ENCODE assay signal across 9 cellular contexts in the genomic region with DNA sequence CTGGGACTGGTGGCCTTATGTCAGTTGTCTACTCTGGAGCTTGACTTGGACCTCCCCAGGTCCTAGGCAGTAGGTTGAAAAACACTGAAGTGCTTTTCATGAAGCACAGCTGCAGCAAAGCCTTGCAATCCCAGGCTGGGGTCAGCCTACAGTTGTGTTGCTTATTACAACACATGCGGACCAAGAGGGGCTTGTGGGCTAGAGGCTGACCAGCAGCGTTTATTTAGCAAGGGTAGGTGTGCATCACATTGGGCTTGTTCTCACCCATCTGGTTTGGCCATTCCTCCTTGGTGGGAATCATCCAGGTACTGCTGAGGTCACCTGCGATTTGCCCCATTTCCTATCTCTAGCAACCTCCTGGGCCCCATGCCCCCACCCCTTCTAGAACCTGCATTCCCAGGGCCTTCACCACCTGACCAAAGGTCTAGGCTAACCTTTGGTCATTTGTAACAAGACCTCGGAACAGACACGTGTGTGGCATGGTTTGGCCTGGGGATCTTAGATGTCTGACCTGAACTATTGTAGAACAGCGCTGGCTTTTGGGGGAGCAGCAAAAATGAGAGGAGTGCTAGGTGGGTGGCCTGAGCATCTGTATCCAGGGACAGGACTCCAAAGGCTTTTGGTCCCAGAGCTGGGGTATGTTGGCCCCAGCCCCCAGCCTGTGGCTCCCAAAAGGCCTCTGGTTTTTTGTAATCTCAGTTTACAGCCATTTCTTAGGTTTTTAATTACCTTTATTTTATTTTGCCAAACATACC. TPM values are rescaled to one million over a fixed set of nuclear protein-coding genes. Genes with fewer than 3 reads are reported as not detected.
DNase-seq lines count a peak whose midpoint lies in the region; ATAC-seq, FAIRE-seq and TF ChIP-seq lines count a peak whose summit lies in the region.
"Had no signal": no experiment of that assay in that cellular context is flagged by ENCODE, and none has a peak within 500 bp of the region (broad histone marks: within the 10 kb centered on the region; RNA-seq: fewer than 3 reads in every experiment).

No MANE protein-coding gene starts in this region.

- no peak for TF ChIP-seq EP300 in suprapubic skin (IDR thresholded peaks at IDR 0.05)

- H3K4me1 ChIP-seq in A673 (ENCODE audit: insufficient read depth, low read length, poor library complexity, severe bottlenecking) (no peaks in the 10 kb centered on the region), RWPE2 (ENCODE audit: insufficient read depth, poor library complexity, severe bottlenecking) (no peaks in the 10 kb centered on the region), suprapubic skin (peaks cover 34% of the 10 kb centered on the region)

- peak; percentile 96 for TF ChIP-seq POLR2A in GM12892 (IDR thresholded peaks at IDR 0.05; ENCODE audit: low read depth, low read length)
- TF ChIP-seq POLR2A in suprapubic skin (IDR thresholded peaks at IDR 0.05): no peak

- no TSS peak for BruUV-seq in A673 (replicated peaks; lab: Mats Ljungman, UMichigan)

- CTCF ChIA-PET in A673 (lab: Charles Lee): no interaction called here

- intact Hi-C loops in A673 (cut with micrococcal nuclease; ENCODE audit: unreplicated experiment): no loop called here

- H3K36me3 ChIP-seq in A673 (ENCODE audit: insufficient read depth, low read length, poor library complexity, severe bottlenecking) (peaks cover 25% of the 10 kb centered on the region), RWPE2 (ENCODE audit: low read depth) (peaks cover 38% of the 10 kb centered on the region), suprapubic skin (peaks cover 8% of the 10 kb centered on the region)

- TF ChIP-seq CTCF in A673 (conservative IDR thresholded peaks at IDR 0.05; ENCODE audit: low read depth, low read length) (no peak), RWPE2 (IDR thresholded peaks at IDR 0.05; ENCODE audit: poor library complexity, severe bottlenecking) (no peak), suprapubic skin (IDR thresholded peaks at IDR 0.05) (no peak)

- H3K4me3 ChIP-seq in A673 (ENCODE audit: low read depth, low read length, poor library complexity, severe bottlenecking) (no peak overlapping the region), RWPE2 (ENCODE audit: severe bottlenecking) (no peak overlapping the region), suprapubic skin (no peak overlapping the region)
- H3K4me3 ChIP-seq: heart left ventricle had no signal

- 60% methylated on average over 6 of the region's 6 CpGs for WGBS in suprapubic skin

- FAIRE-seq in GM12892 (lab: Jason Lieb, UNC): peak; percentile 57

- ATAC-seq in RWPE2 (ENCODE audit: low read depth) (peak; percentile 33), GM19035 (IDR thresholded peaks at IDR 0.05; ENCODE audit: unreplicated experiment) (no peak)
- ATAC-seq: heart left ventricle had no signal

- peak; percentile 40 for DNase-seq in A673 (ENCODE audit: low spot score)
- no peak for DNase-seq in GM12892 (ENCODE audit: insufficient read length)
- DNase-seq in RWPE2 (ENCODE audit: low spot score): no peak
- peak; percentile 35 for DNase-seq in fibroblast of gingiva (ENCODE audit: low read depth)
- DNase-seq in NCI-H510A (lab: John Stamatoyannopoulos, UW): no peak
- no peak for DNase-seq in suprapubic skin (ENCODE audit: low spot score in 2 of 2)
- no peak for DNase-seq in GDM1 (lab: John Stamatoyannopoulos, UW)

- H3K27me3 ChIP-seq in A673 (replicated peaks; ENCODE audit: insufficient read depth, low read depth, low read length, poor library complexity) (no peaks in the 10 kb centered on the region), RWPE2 (ENCODE audit: insufficient read depth, poor library complexity, severe bottlenecking) (no peaks in the 10 kb centered on the region), suprapubic skin (no peaks in the 10 kb centered on the region)
- H3K27me3 ChIP-seq: heart left ventricle had no signal

- POLR2A ChIA-PET in A673 (lab: Charles Lee; ENCODE audit: low non-redundant PET): interaction anchor here (0.7 kb wide), 1 partner anchor 47 kb away, joined by 3 read pairs; no protein-coding TSS in a partner anchor

- H3K27ac ChIP-seq in A673 (ENCODE audit: low read depth, low read length, poor library complexity, severe bottlenecking) (no peak overlapping the region), RWPE2 (ENCODE audit: poor library complexity, severe bottlenecking) (peak overlapping the region; percentile 93), suprapubic skin (no peak overlapping the region)
- H3K27ac ChIP-seq: heart left ventricle had no signal

- H3K9me3 ChIP-seq in A673 (ENCODE audit: low read depth, low read length, poor library complexity, severe bottlenecking) (no peaks in the 10 kb centered on the region), RWPE2 (ENCODE audit: severe bottlenecking) (no peaks in the 10 kb centered on the region), suprapubic skin (no peaks in the 10 kb centered on the region)
- H3K9me3 ChIP-seq: heart left ventricle had no signal

RNA-seq across cellular contexts. Expression of a gene that starts 3.0 kb away (rescaled TPM):
- 2,429 and 2,445 TPM in 2 replicates for total RNA-seq in A673 (2021)
- 3,825 TPM for polyA plus RNA-seq in GM12892 (2012; ENCODE audit: missing spikeins)
- 1,000 to 10,000 TPM; 3,684 to 7,390 (median 6,600) TPM for total RNA-seq in suprapubic skin

RNA-seq across cellular contexts. Expression of a gene that starts 7.8 kb away (rescaled TPM):
- total RNA-seq in A673 (2021) (6.8 and 8.3 TPM in 2 replicates), suprapubic skin (10 to 100 TPM; 14.6 to 30.7 (median 21.2) TPM)
- polyA plus RNA-seq in GM12892 (2012; ENCODE audit: missing spikeins): 12.3 TPM

RNA-seq across cellular contexts. Expression of a gene that starts 10.1 kb away (rescaled TPM):
- 41.8 and 55.8 TPM in 2 replicates for total RNA-seq in A673 (2021)
- 26.3 TPM for polyA plus RNA-seq in GM12892 (2012; ENCODE audit: missing spikeins)
- 100 to 1,000 TPM in 1 of 4 donors, 10 to 100 TPM in 3; 37.7 to 122 (median 47.8) TPM for total RNA-seq in suprapubic skin

RNA-seq across cellular contexts. Expression of a gene that starts 22.1 kb away (rescaled TPM):
- total RNA-seq in A673 (2021) (79.6 and 84.7 TPM in 2 replicates), suprapubic skin (10 to 100 TPM; 34.4 to 57.0 (median 53.0) TPM)
- 41.4 TPM for polyA plus RNA-seq in GM12892 (2012; ENCODE audit: missing spikeins)

RNA-seq across cellular contexts. Expression of a gene that starts 26.8 kb away (rescaled TPM):
- total RNA-seq in A673 (2021) (1,123 and 1,210 TPM in 2 replicates), suprapubic skin (100 to 1,000 TPM; 374 to 402 (median 386) TPM)
- 131 TPM for polyA plus RNA-seq in GM12892 (2012; ENCODE audit: missing spikeins)

Comparison
In these comparisons a context has a peak if more than half of its experiments do, and no peak if none do; other contexts are left out.
1. DNase-seq: peak in A673 (single experiment) and fibroblast of gingiva (single experiment); none in GM12892 (single experiment), RWPE2 (single experiment), NCI-H510A (single experiment), suprapubic skin (0 of 2) and GDM1 (single experiment).